ENCODE assay signal across 11 cellular contexts in genomic region chr16:165218-165538, GRCh38. TPM values are rescaled to one million over a fixed set of nuclear protein-coding genes. Genes with fewer than 3 reads are reported as not detected.
A peak's percentile ranks its signal among the peaks of the same experiment; 100 is the strongest.
DNase-seq lines count a peak whose midpoint lies in the region; ATAC-seq and TF ChIP-seq lines count a peak whose summit lies in the region.
"Had no signal": no experiment of that assay in that cellular context is flagged by ENCODE, and none has a peak within 500 bp of the region (broad histone marks: within the 10 kb centered on the region; RNA-seq: fewer than 3 reads in every experiment).

No MANE protein-coding gene starts in this region.

- intact Hi-C loops in breast epithelium (cut with DNase I; ENCODE audit: low total_unique reads) (no loop called here), MCF 10A (cut with micrococcal nuclease) (no loop called here)

- H3K9me3 Mint-ChIP-seq in MCF 10A (ENCODE audit: unreplicated experiment) = no peaks in the 10 kb centered on the region
- H3K9me3 Mint-ChIP-seq in stimulated activated memory B cell treated with anti-CD40 and anti-IgM and Interleukin-4, amounts not matched to agents 10 μg/mL and 1 μg/mL and 100 μg/mL, for 72 hours = no peaks in the 10 kb centered on the region
- no peaks in the 10 kb centered on the region for H3K9me3 Mint-ChIP-seq in T-cell

- TF ChIP-seq POLR2A in breast epithelium (IDR thresholded peaks at IDR 0.05) = no peak

- H3K4me3 ChIP-seq in breast epithelium = peak overlapping the region in 2 of 3 donors; percentile 39 to 64
- H3K4me3 ChIP-seq in fibroblast of mammary gland (ENCODE audit: control insufficient read depth, low read depth, low read length) = peak overlapping the region; percentile 12

- H3K27me3 Mint-ChIP-seq in MCF 10A (ENCODE audit: insufficient read depth, unreplicated experiment) (peaks cover under 1% of the 10 kb centered on the region), T-cell (peaks cover 32 to 54% of the 10 kb centered on the region in 2 donors)
- peaks cover 56% of the 10 kb centered on the region for H3K27me3 Mint-ChIP-seq in stimulated activated memory B cell treated with anti-CD40 and anti-IgM and Interleukin-4, amounts not matched to agents 10 μg/mL and 1 μg/mL and 100 μg/mL, for 72 hours

- BruUV-seq in MCF 10A (replicated peaks; lab: Mats Ljungman, UMichigan) = no TSS peak

- no peaks in the 10 kb centered on the region for H3K36me3 Mint-ChIP-seq in MCF 10A (ENCODE audit: insufficient read depth, unreplicated experiment)
- H3K36me3 Mint-ChIP-seq in stimulated activated memory B cell treated with anti-CD40 and anti-IgM and Interleukin-4, amounts not matched to agents 10 μg/mL and 1 μg/mL and 100 μg/mL, for 72 hours = no peaks in the 10 kb centered on the region
- H3K36me3 Mint-ChIP-seq in T-cell = no peaks in the 10 kb centered on the region

- POLR2A ChIA-PET in MCF 10A (lab: Yijun Ruan, JAX) = no interaction called here
- POLR2A ChIA-PET in T-cell (lab: Charles Lee) = no interaction called here

- peaks cover 6 to 8% of the 10 kb centered on the region in 2 donors for H3K4me1 ChIP-seq in breast epithelium

- H3K27ac Mint-ChIP-seq in MCF 10A (ENCODE audit: low read depth, unreplicated experiment) (no peak overlapping the region), T-cell (no peak overlapping the region)
- no peak overlapping the region for H3K27ac Mint-ChIP-seq in stimulated activated memory B cell treated with anti-CD40 and anti-IgM and Interleukin-4, amounts not matched to agents 10 μg/mL and 1 μg/mL and 100 μg/mL, for 72 hours

- no peak for TF ChIP-seq CTCF in breast epithelium (IDR thresholded peaks at IDR 0.05)
- no peak for TF ChIP-seq CTCF in MCF 10A (IDR thresholded peaks at IDR 0.05; ENCODE audit: unreplicated experiment)
- no peak for TF ChIP-seq CTCF in fibroblast of mammary gland (conservative IDR thresholded peaks at IDR 0.05; ENCODE audit: control insufficient read depth, insufficient read depth, low read depth, low read length)

- H3K4me3 Mint-ChIP-seq in MCF 10A (ENCODE audit: unreplicated experiment) = no peak overlapping the region
- H3K4me3 Mint-ChIP-seq in stimulated activated memory B cell treated with anti-CD40 and anti-IgM and Interleukin-4, amounts not matched to agents 10 μg/mL and 1 μg/mL and 100 μg/mL, for 72 hours = peak overlapping the region; percentile 44
- peak overlapping the region in 1 of 3 donors; percentile 65 for H3K4me3 Mint-ChIP-seq in T-cell

- peaks cover 22 to 52% of the 10 kb centered on the region in 2 donors for H3K27me3 ChIP-seq in breast epithelium

- DNase-seq in breast epithelium (ENCODE audit: low spot score in 2 of 2) = no peak
- DNase-seq in MCF 10A (ENCODE audit: unreplicated experiment) = no peak
- DNase-seq in fibroblast of mammary gland (ENCODE audit: low read depth) = no peak
- DNase-seq in NCI-H1092 (lab: John Stamatoyannopoulos, UW) = no peak
- no peak for DNase-seq in T-cell
- DNase-seq: C1 segment of cervical spinal cord; central memory CD4-positive, alpha-beta T cell; Peyer's patch had no signal

- ATAC-seq in stimulated activated memory B cell treated with anti-CD40 and anti-IgM and Interleukin-4, amounts not matched to agents 10 μg/mL and 1 μg/mL and 100 μg/mL, for 72 hours = no peak
- no peak for ATAC-seq in T-cell (replicated peaks in 1 of 4)

- H3K9me3 ChIP-seq in breast epithelium = no peaks in the 10 kb centered on the region
- H3K9me3 ChIP-seq: Peyer's patch, upper lobe of left lung had no signal

- H3K4me1 Mint-ChIP-seq in MCF 10A (ENCODE audit: insufficient read depth, unreplicated experiment) = no peaks in the 10 kb centered on the region
- peaks cover 11% of the 10 kb centered on the region for H3K4me1 Mint-ChIP-seq in stimulated activated memory B cell treated with anti-CD40 and anti-IgM and Interleukin-4, amounts not matched to agents 10 μg/mL and 1 μg/mL and 100 μg/mL, for 72 hours
- H3K4me1 Mint-ChIP-seq in T-cell = peaks cover 0 to 17% (median 9%) of the 10 kb centered on the region in 3 donors

- H3K36me3 ChIP-seq in breast epithelium = no peaks in the 10 kb centered on the region
- H3K36me3 ChIP-seq: Peyer's patch, upper lobe of left lung had no signal

- CTCF ChIA-PET in MCF 10A (lab: Yijun Ruan, JAX) = no interaction called here
- CTCF ChIA-PET in T-cell (lab: Charles Lee) = no interaction called here

- H3K27ac ChIP-seq in breast epithelium = no peak overlapping the region
- H3K27ac ChIP-seq: Peyer's patch, upper lobe of left lung had no signal

RNA-seq across cellular contexts. Expression of gene HBM, which starts 0.6 kb away (rescaled TPM):
- 1 to 10 TPM in 1 of 3 donors, not detected in 2; 1.3 TPM for total RNA-seq in breast epithelium
- not detected in 2 replicates for total RNA-seq in MCF 10A (2022)
- not detected for total RNA-seq in T-cell
- total RNA-seq: M059J, Peyer's patch had no signal

RNA-seq across cellular contexts. Expression of gene HBA2, which starts 7.5 kb away (rescaled TPM):
- total RNA-seq in breast epithelium = 10 to 100 TPM; 46.4 to 83.6 (median 52.2) TPM
- not detected in 2 replicates for total RNA-seq in MCF 10A (2022)
- 10 to 100 TPM in 1 of 5 donors, not detected in 4; 13.2 TPM for total RNA-seq in T-cell
- total RNA-seq: M059J had no signal

RNA-seq across cellular contexts. Expression of gene HBA1, which starts 11.3 kb away (rescaled TPM):
- total RNA-seq in breast epithelium = 10 to 100 TPM in 2 of 3 donors, 1 to 10 TPM in 1; 5.6 to 15.2 (median 10.4) TPM
- total RNA-seq in MCF 10A (2022) = 2.2 and 2.9 TPM in 2 replicates
- 1 to 10 TPM in 3 of 5 donors, not detected in 2; 5.5 to 6.4 (median 6.0) TPM for total RNA-seq in T-cell
- total RNA-seq: M059J, Peyer's patch had no signal

RNA-seq across cellular contexts. Expression of gene HBZ, which starts 12.7 kb away (rescaled TPM):
- total RNA-seq in breast epithelium (not detected), MCF 10A (2022) (not detected in 2 replicates), T-cell (under 1 TPM in 3 of 5 donors, not detected in 2; 0.51 to 0.76 (median 0.59) TPM)
- total RNA-seq: M059J, Peyer's patch had no signal

RNA-seq across cellular contexts. Expression of gene HBQ1, which starts 15.1 kb away (rescaled TPM):
- total RNA-seq in breast epithelium = not detected
- not detected in 2 replicates for total RNA-seq in MCF 10A (2022)
- total RNA-seq in T-cell = not detected
- total RNA-seq: M059J, Peyer's patch, upper lobe of left lung had no signal
